ENCODE assay signal across 1 cellular context in genomic region chr15:34437687-34438086, GRCh38.
TF ChIP-seq lines count a peak whose summit lies in the region.

GOLGA8A (minus strand) TSS chr15:34437808; CDS start chr15:34389691, 48,117 bp downstream.

TF ChIP-seq in GM12878, 131 proteins besides CTCF, POLR2A, EP300 and RAD21 (continued from another document):
- TF ChIP-seq ZBTB4 (CRISPR knock-in tag; IDR thresholded peaks at IDR 0.05) (no peak), NR2C2 (IDR thresholded peaks at IDR 0.05; ENCODE audit: borderline replicate concordance, control insufficient read depth, insufficient read length, low read depth) (no peak), HDGF (IDR thresholded peaks at IDR 0.05) (no peak), POLR2AphosphoS5 (IDR thresholded peaks at IDR 0.05; ENCODE audit: low read length) (peak; percentile 57; the same call in 1 of the 2 replicates), ATF7 (IDR thresholded peaks at IDR 0.05; ENCODE audit: low read depth) (no peak), RELA (IDR thresholded peaks at IDR 0.05; ENCODE audit: borderline replicate concordance, partially characterized antibody) (no peak), SKIL (IDR thresholded peaks at IDR 0.05; ENCODE audit: low read depth, poor library complexity, severe bottlenecking) (no peak), MTA3 (IDR thresholded peaks at IDR 0.05; ENCODE audit: borderline replicate concordance, low read length) (no peak), ETV6 (conservative IDR thresholded peaks at IDR 0.05 in 1 of 2, IDR thresholded peaks at IDR 0.05 in 1 of 2; ENCODE audit: borderline replicate concordance in 1 of 2, low read depth in 1 of 2) (no peak), MEF2B (IDR thresholded peaks at IDR 0.05; ENCODE audit: partially characterized antibody, poor library complexity, severe bottlenecking) (peak; percentile 68), SMAD5 (IDR thresholded peaks at IDR 0.05; ENCODE audit: low read depth) (no peak), MEF2A (IDR thresholded peaks at IDR 0.05; ENCODE audit: insufficient read depth, low read depth, low read length) (no peak), STAT3 (IDR thresholded peaks at IDR 0.05; ENCODE audit: low read depth, low read length) (no peak), BCL3 (IDR thresholded peaks at IDR 0.05; ENCODE audit: borderline replicate concordance, insufficient read depth, low read depth, low read length, poor library complexity, severe bottlenecking) (no peak), ZNF217 (IDR thresholded peaks at IDR 0.05) (no peak), BCL11A (IDR thresholded peaks at IDR 0.05; ENCODE audit: low read depth, low read length) (no peak)
